In genomic region chr9:91245432-91246313, GRCh38 we compare ENCODE assay signal across 10 cellular contexts.
DNase-seq lines count a peak whose midpoint lies in the region; ATAC-seq, FAIRE-seq and TF ChIP-seq lines count a peak whose summit lies in the region.
"Had no signal": no experiment of that assay in that cellular context is flagged by ENCODE, and none has a peak within 500 bp of the region (broad histone marks: within the 10 kb centered on the region; RNA-seq: fewer than 3 reads in every experiment).

No MANE protein-coding gene starts in this region.

- H3K79me2 ChIP-seq in keratinocyte (ENCODE audit: control insufficient read depth, insufficient read depth, low read length), result no peaks in the 10 kb centered on the region

- dilution Hi-C loops in keratinocyte (cut with MboI; ENCODE audit: extremely low pct_ligation_motif_present, low sequenced_read_pairs), result no loop called here

- no peak overlapping the region for H2AFZ ChIP-seq in keratinocyte (ENCODE audit: control insufficient read depth, low read length)

- H3K9me3 ChIP-seq in keratinocyte (ENCODE audit: control insufficient read depth, low read depth, low read length) (no peaks in the 10 kb centered on the region), uterus (no peaks in the 10 kb centered on the region)

- peak; percentile 47 for ATAC-seq in HG02981 (IDR thresholded peaks at IDR 0.05; ENCODE audit: unreplicated experiment)
- ATAC-seq in activated T-helper 17 cell treated with anti-CD3 and anti-CD28 coated beads, Interleukin-2, amount 50 U/mL, for 72 hours (replicated peaks), result peak; percentile 97
- no peak for ATAC-seq in HG02973 (IDR thresholded peaks at IDR 0.05; ENCODE audit: unreplicated experiment)
- ATAC-seq in GM18498 (IDR thresholded peaks at IDR 0.05; ENCODE audit: unreplicated experiment), result no peak

- intact Hi-C loops in uterus (cut with DNase I; ENCODE audit: low total_unique reads), result no loop called here

- H3K36me3 Mint-ChIP-seq in activated T-helper 17 cell treated with anti-CD3 and anti-CD28 coated beads, Interleukin-2, amount 50 U/mL, for 72 hours (ENCODE audit: low read depth), result peaks cover 20% of the 10 kb centered on the region

- no peaks in the 10 kb centered on the region for H3K9me3 Mint-ChIP-seq in activated T-helper 17 cell treated with anti-CD3 and anti-CD28 coated beads, Interleukin-2, amount 50 U/mL, for 72 hours

- no peaks in the 10 kb centered on the region for H4K20me1 ChIP-seq in keratinocyte (ENCODE audit: control insufficient read depth, extremely low read depth, insufficient read depth, low read length)

- no peaks in the 10 kb centered on the region for H3K36me3 ChIP-seq in keratinocyte (ENCODE audit: control insufficient read depth in 2 of 2, extremely low read depth in 1 of 2, insufficient read depth in 2 of 2, low read length in 2 of 2)
- no peaks in the 10 kb centered on the region for H3K36me3 ChIP-seq in uterus

- H3K4me1 ChIP-seq in keratinocyte (ENCODE audit: control insufficient read depth, extremely low read depth, insufficient read depth, low read length) (peaks cover 7% of the 10 kb centered on the region), uterus (no peaks in the 10 kb centered on the region)

- H3K4me3 ChIP-seq in keratinocyte (ENCODE audit: control insufficient read depth in 2 of 3, extremely low read depth in 1 of 3, insufficient read depth in 2 of 3, low read depth in 1 of 3, low read length in 3 of 3) (no peak overlapping the region), uterus (no peak overlapping the region)

- H3K27ac Mint-ChIP-seq in activated T-helper 17 cell treated with anti-CD3 and anti-CD28 coated beads, Interleukin-2, amount 50 U/mL, for 72 hours, result peak overlapping the region; percentile 70

- DNase-seq in Daoy (ENCODE audit: low read depth) (peak; percentile 82), keratinocyte (ENCODE audit: low read depth, low spot score) (no peak), uterus (no peak), CD1c-positive myeloid dendritic cell (ENCODE audit: extremely low spot score) (no peak)
- DNase-seq: activated effector memory CD4-positive, alpha-beta T cell treated with Interleukin-2 at 50 U/mL for 16 hours had no signal

- H3K4me1 Mint-ChIP-seq in activated T-helper 17 cell treated with anti-CD3 and anti-CD28 coated beads, Interleukin-2, amount 50 U/mL, for 72 hours, result peaks cover 23% of the 10 kb centered on the region

- TF ChIP-seq CTCF in keratinocyte (optimal IDR thresholded peaks at IDR 0.05 in 1 of 3, IDR thresholded peaks at IDR 0.05 in 1 of 3, conservative IDR thresholded peaks at IDR 0.05 in 1 of 3; ENCODE audit: extremely low read depth in 1 of 3, insufficient read depth in 2 of 3, low read length in 3 of 3) (no peak), uterus (IDR thresholded peaks at IDR 0.05) (no peak)

- H3K27ac ChIP-seq in keratinocyte (ENCODE audit: control insufficient read depth, insufficient read depth, low read length) (no peak overlapping the region), uterus (no peak overlapping the region)

- H3K27me3 ChIP-seq in keratinocyte (ENCODE audit: control insufficient read depth, extremely low read depth, insufficient read depth, low read length) (no peaks in the 10 kb centered on the region), uterus (no peaks in the 10 kb centered on the region)

- peak overlapping the region; percentile 36 for H3K4me2 ChIP-seq in keratinocyte (ENCODE audit: control insufficient read depth, extremely low read depth, insufficient read depth, low read depth, low read length)

- H3K4me3 Mint-ChIP-seq in activated T-helper 17 cell treated with anti-CD3 and anti-CD28 coated beads, Interleukin-2, amount 50 U/mL, for 72 hours, result peak overlapping the region; percentile 38
- H3K4me3 Mint-ChIP-seq: IgD-negative memory B cell had no signal

- no peak for FAIRE-seq in keratinocyte (lab: Jason Lieb, UNC)

- no peaks in the 10 kb centered on the region for H3K27me3 Mint-ChIP-seq in activated T-helper 17 cell treated with anti-CD3 and anti-CD28 coated beads, Interleukin-2, amount 50 U/mL, for 72 hours
- H3K27me3 Mint-ChIP-seq: IgD-negative memory B cell had no signal

- peaks cover 2% of the 10 kb centered on the region for H3K9me1 ChIP-seq in keratinocyte (ENCODE audit: control insufficient read depth, extremely low read depth, insufficient read depth, low read length)

- H3K9ac ChIP-seq in keratinocyte (ENCODE audit: control insufficient read depth, extremely low read depth, insufficient read depth, low read length), result no peak overlapping the region

- TF ChIP-seq POLR2A in uterus (IDR thresholded peaks at IDR 0.05), result no peak

Comparison
In these comparisons a context has a peak if more than half of its experiments do, and no peak if none do; other contexts are left out.
1. ATAC-seq: peak in HG02981 (single experiment) and activated T-helper 17 cell treated with anti-CD3 and anti-CD28 coated beads, Interleukin-2, amount 50 U/mL, for 72 hours (single experiment); none in HG02973 (single experiment) and GM18498 (single experiment).